In genomic region chr2:70498054-70498453, GRCh38 we compare ENCODE assay signal across 9 cellular contexts. TPM values are rescaled to one million over a fixed set of nuclear protein-coding genes. Genes with fewer than 3 reads are reported as not detected.
A peak's percentile ranks its signal among the peaks of the same experiment; 100 is the strongest.
DNase-seq lines count a peak whose midpoint lies in the region; ATAC-seq and TF ChIP-seq lines count a peak whose summit lies in the region.
"Had no signal": no experiment of that assay in that cellular context is flagged by ENCODE, and none has a peak within 500 bp of the region (broad histone marks: within the 10 kb centered on the region; RNA-seq: fewer than 3 reads in every experiment).

No MANE protein-coding gene starts in this region.

- POLR2A ChIA-PET in PC-9 (lab: Charles Lee; ENCODE audit: unreplicated experiment): interaction anchor here (0.7 to 1.2 kb wide), 2 partner anchors 11 to 583 kb away, joined by 4 to 5 read pairs; partner anchors contain the start of gene MXD1
- POLR2A ChIA-PET in activated CD4-positive, alpha-beta memory T cell treated with anti-CD3 and anti-CD28 coated beads, Interleukin-2, amount 10 ng/mL, durations not matched to agents 7 days and 5 days (lab: Charles Lee): interaction anchor here (0.8 kb wide), 1 partner anchor 11 kb away, joined by 3 read pairs; no protein-coding TSS in a partner anchor

- TF ChIP-seq CTCF in AG10803 (conservative IDR thresholded peaks at IDR 0.05; ENCODE audit: low read length): peak; percentile 33; the same call in 1 of the 2 replicates
- peak; percentile 27 for TF ChIP-seq CTCF in GM12865 (IDR thresholded peaks at IDR 0.05; ENCODE audit: insufficient read depth, low read depth, low read length, missing control alignments)
- TF ChIP-seq CTCF in PC-9 (conservative IDR thresholded peaks at IDR 0.05): peak; percentile 71
- peak; percentile 55 for TF ChIP-seq CTCF in foreskin keratinocyte (conservative IDR thresholded peaks at IDR 0.05)
- TF ChIP-seq CTCF in GM13976 (IDR thresholded peaks at IDR 0.05; ENCODE audit: borderline replicate concordance, control extremely low read depth, extremely low read depth, insufficient read depth, missing control alignments): no peak

- H3K9me3 ChIP-seq in PC-9 (ENCODE audit: insufficient read depth, low read depth): no peaks in the 10 kb centered on the region; the same call in 1 of the 2 replicates
- H3K9me3 ChIP-seq: testis had no signal

- H3K9me3 Mint-ChIP-seq in activated CD4-positive, alpha-beta memory T cell treated with anti-CD3 and anti-CD28 coated beads, Interleukin-2, amount 10 ng/mL, durations not matched to agents 7 days and 5 days: no peaks in the 10 kb centered on the region

- no peaks in the 10 kb centered on the region for H3K4me1 Mint-ChIP-seq in activated CD4-positive, alpha-beta memory T cell treated with anti-CD3 and anti-CD28 coated beads, Interleukin-2, amount 10 ng/mL, durations not matched to agents 7 days and 5 days

- H3K27me3 Mint-ChIP-seq in activated CD4-positive, alpha-beta memory T cell treated with anti-CD3 and anti-CD28 coated beads, Interleukin-2, amount 10 ng/mL, durations not matched to agents 7 days and 5 days: peaks cover 15% of the 10 kb centered on the region

- H3K4me3 ChIP-seq in AG10803 (ENCODE audit: low read length) (no peak overlapping the region), GM12865 (ENCODE audit: low read depth, low read length) (no peak overlapping the region), PC-9 (no peak overlapping the region)
- H3K4me3 ChIP-seq: testis had no signal

- H3K36me3 ChIP-seq in PC-9 (ENCODE audit: low read depth): 0 out of 2 replicates have a peak, but pooled peaks cover 16% of the 10 kb centered on the region

- H3K4me1 ChIP-seq in PC-9 (replicated peaks; ENCODE audit: insufficient read depth): peaks cover 31% of the 10 kb centered on the region
- H3K4me1 ChIP-seq in foreskin keratinocyte: peaks cover 25% of the 10 kb centered on the region
- H3K4me1 ChIP-seq: testis had no signal

- H3K79me2 ChIP-seq in PC-9 (ENCODE audit: low read depth): peaks cover 34% of the 10 kb centered on the region

- no peak overlapping the region for H2AFZ ChIP-seq in PC-9

- H4K20me1 ChIP-seq in PC-9 (ENCODE audit: insufficient read depth): no peaks in the 10 kb centered on the region

- H3K36me3 Mint-ChIP-seq in activated CD4-positive, alpha-beta memory T cell treated with anti-CD3 and anti-CD28 coated beads, Interleukin-2, amount 10 ng/mL, durations not matched to agents 7 days and 5 days (ENCODE audit: low read depth): no peaks in the 10 kb centered on the region

- intact Hi-C loops in PC-9 (cut with micrococcal nuclease; ENCODE audit: unreplicated experiment): loop anchor here (1.0 kb wide), 1 partner anchor 53 kb away; no protein-coding TSS in a partner anchor

- peak overlapping the region; percentile 48 for H3K27ac ChIP-seq in PC-9
- no peak overlapping the region for H3K27ac ChIP-seq in foreskin keratinocyte
- H3K27ac ChIP-seq: testis had no signal

- H3K27me3 ChIP-seq in PC-9 (ENCODE audit: insufficient read depth, low read depth) (no peaks in the 10 kb centered on the region), foreskin keratinocyte (no peaks in the 10 kb centered on the region)
- H3K27me3 ChIP-seq: testis had no signal

- H3F3A ChIP-seq in PC-9 (ENCODE audit: insufficient read depth, low read depth): peaks cover 12% of the 10 kb centered on the region; the same call in 1 of the 2 replicates

- in situ Hi-C loops in GM13976 (cut with MboI; ENCODE audit: low sequenced_read_pairs, unreplicated experiment): no loop called here

- H3K27ac Mint-ChIP-seq in activated CD4-positive, alpha-beta memory T cell treated with anti-CD3 and anti-CD28 coated beads, Interleukin-2, amount 10 ng/mL, durations not matched to agents 7 days and 5 days: no peak overlapping the region

- CTCF ChIA-PET in PC-9 (lab: Charles Lee): interaction anchor here (0.8 to 1.3 kb wide), 3 partner anchors 11 to 118 kb away, joined by 3 to 5 read pairs (median 3); no protein-coding TSS in a partner anchor
- CTCF ChIA-PET in activated CD4-positive, alpha-beta memory T cell treated with anti-CD3 and anti-CD28 coated beads, Interleukin-2, amount 10 ng/mL, durations not matched to agents 7 days and 5 days (lab: Charles Lee): interaction anchor here (0.8 to 1.3 kb wide), 3 partner anchors 23 to 194 kb away, joined by 3 to 5 read pairs (median 3); no protein-coding TSS in a partner anchor

- peak; percentile 75 for ATAC-seq in foreskin keratinocyte
- ATAC-seq in GM18858 (IDR thresholded peaks at IDR 0.05; ENCODE audit: unreplicated experiment): no peak

- DNase-seq in AG10803 (ENCODE audit: low read depth) (no peak), GM12865 (ENCODE audit: low read depth) (no peak), PC-9 (peak in 1 of 2 experiments; percentile 75), foreskin keratinocyte (no peak), GM13976 (ENCODE audit: low spot score) (no peak), GDM1 (lab: John Stamatoyannopoulos, UW) (no peak)
- no peak for DNase-seq in activated CD4-positive, alpha-beta memory T cell treated with anti-CD3 and anti-CD28 coated beads, Interleukin-2, amount 10 ng/mL, durations not matched to agents 7 days and 5 days
- DNase-seq: testis had no signal

- no TSS peak for BruUV-seq in PC-9 (replicated peaks; lab: Mats Ljungman, UMichigan)

- peak overlapping the region; percentile 24 for H3K4me2 ChIP-seq in PC-9

- no peaks in the 10 kb centered on the region for H3K9me2 ChIP-seq in PC-9 (ENCODE audit: insufficient read depth)

- H3K4me3 Mint-ChIP-seq in activated CD4-positive, alpha-beta memory T cell treated with anti-CD3 and anti-CD28 coated beads, Interleukin-2, amount 10 ng/mL, durations not matched to agents 7 days and 5 days: no peak overlapping the region

RNA-seq across cellular contexts. Expression of gene TGFA, which starts 55.6 kb away (rescaled TPM):
- total RNA-seq in PC-9 (2021): 27.7 and 36.4 TPM in 2 replicates
- total RNA-seq in foreskin keratinocyte: 87.7 and 92.6 TPM in 2 replicates
- polyA plus RNA-seq in foreskin keratinocyte: 30.5 and 37.1 TPM in 2 replicates
- total RNA-seq in activated CD4-positive, alpha-beta memory T cell treated with anti-CD3 and anti-CD28 coated beads, Interleukin-2, amount 10 ng/mL, durations not matched to agents 7 days and 5 days: not detected

Comparison
In these comparisons a context has a peak if more than half of its experiments do, and no peak if none do; other contexts are left out.
1. RNA of gene TGFA, which starts 55.6 kb away (total RNA-seq): 87.7 to 92.6 TPM in foreskin keratinocyte and 27.7 to 36.4 TPM in PC-9; not detected in activated CD4-positive, alpha-beta memory T cell treated with anti-CD3 and anti-CD28 coated beads, Interleukin-2, amount 10 ng/mL, durations not matched to agents 7 days and 5 days; every median in the first group is over 10 times any median in the second.